ENCODE assay signal across 8 cellular contexts in genomic region chr2:46351388-46352141, GRCh38. TPM values are rescaled to one million over a fixed set of nuclear protein-coding genes. Genes with fewer than 3 reads are reported as not detected.
DNase-seq lines count a peak whose midpoint lies in the region; ATAC-seq and TF ChIP-seq lines count a peak whose summit lies in the region.

No MANE protein-coding gene starts in this region.

- peaks cover 100% of the 10 kb centered on the region for H3K4me1 ChIP-seq in left ventricle myocardium inferior
- no peaks in the 10 kb centered on the region for H3K4me1 ChIP-seq in foreskin keratinocyte

- ATAC-seq in foreskin keratinocyte: no peak

- H3K4me3 ChIP-seq in H7 (ENCODE audit: insufficient read depth, low read depth, low read length): no peak overlapping the region
- H3K4me3 ChIP-seq in left ventricle myocardium inferior: peak overlapping the region; percentile 29

- intact Hi-C loops in left ventricle myocardium inferior (cut with micrococcal nuclease): loop anchor here (5.0 kb wide), 1 partner anchor 49 kb away; no protein-coding TSS in a partner anchor

- H3K36me3 ChIP-seq in H7 (replicated peaks; ENCODE audit: control insufficient read depth, insufficient read depth, low read length): no peaks in the 10 kb centered on the region
- H3K36me3 ChIP-seq in left ventricle myocardium inferior: peaks cover 74% of the 10 kb centered on the region

- H3K27ac ChIP-seq in left ventricle myocardium inferior (replicated peaks) (peak overlapping the region; percentile 87), foreskin keratinocyte (no peak overlapping the region)

- peak; percentile 45 for DNase-seq in H7
- DNase-seq in activated T-cell treated with anti-CD3 and anti-CD28 coated beads for 48 hours (ENCODE audit: low read depth): peak; percentile 61
- DNase-seq in left ventricle myocardium inferior: peak; percentile 58
- peak; percentile 39 to 65 for DNase-seq in stimulated activated CD4-positive, alpha-beta T cell treated with anti-CD3 and anti-CD28 coated beads, Interleukin-4, amount 100 ng/mL, for 48 hours (ENCODE audit: low read depth in 2 of 2)
- DNase-seq in NCI-H2029 treated with DMSO at 0.1 percent for 48 hours (lab: John Stamatoyannopoulos, UW): no peak
- no peak for DNase-seq in NCI-H2081 (lab: John Stamatoyannopoulos, UW)
- DNase-seq in T1000 (lab: John Stamatoyannopoulos, UW): no peak
- DNase-seq in foreskin keratinocyte: no peak

- no peaks in the 10 kb centered on the region for H3K9me3 ChIP-seq in left ventricle myocardium inferior (replicated peaks)

- no peaks in the 10 kb centered on the region for H3K27me3 ChIP-seq in H7 (ENCODE audit: control insufficient read depth, insufficient read depth, low read length)
- no peaks in the 10 kb centered on the region for H3K27me3 ChIP-seq in left ventricle myocardium inferior (ENCODE audit: low read depth)
- H3K27me3 ChIP-seq in foreskin keratinocyte: no peaks in the 10 kb centered on the region

- TF ChIP-seq CTCF in left ventricle myocardium inferior (IDR thresholded peaks at IDR 0.05; ENCODE audit: borderline replicate concordance): no peak
- no peak for TF ChIP-seq CTCF in foreskin keratinocyte (conservative IDR thresholded peaks at IDR 0.05)

RNA-seq across cellular contexts. Expression of gene EPAS1, which starts 54.4 kb away (rescaled TPM):
- total RNA-seq in H7 (2014; rRNA removed; shearing (Covaris generic)): 0.94 and 2.2 TPM in 2 replicates
- 205 TPM for total RNA-seq in left ventricle myocardium inferior
- 23.3 and 47.3 TPM in 2 replicates for total RNA-seq in foreskin keratinocyte
- polyA plus RNA-seq in foreskin keratinocyte: 13.0 and 28.2 TPM in 2 replicates

Comparison
In these comparisons a context has a peak if more than half of its experiments do, and no peak if none do; other contexts are left out.
1. DNase-seq: peak in H7 (single experiment), activated T-cell treated with anti-CD3 and anti-CD28 coated beads for 48 hours (single experiment), left ventricle myocardium inferior (single experiment) and stimulated activated CD4-positive, alpha-beta T cell treated with anti-CD3 and anti-CD28 coated beads, Interleukin-4, amount 100 ng/mL, for 48 hours (2 of 2); none in NCI-H2029 treated with DMSO at 0.1 percent for 48 hours (single experiment), NCI-H2081 (0 of 2), T1000 (single experiment) and foreskin keratinocyte (0 of 2).